In genomic region chr6:27388293-27389197, GRCh38 we compare ENCODE assay signal across 8 cellular contexts. TPM values are rescaled to one million over a fixed set of nuclear protein-coding genes. Genes with fewer than 3 reads are reported as not detected.
DNase-seq lines count a peak whose midpoint lies in the region; ATAC-seq and TF ChIP-seq lines count a peak whose summit lies in the region.

Gene ZNF391 (plus strand): TSS chr6:27388759. CDS start chr6:27400371, 11,612 bp downstream.

- H3K27ac ChIP-seq in KOPT-K1 (ENCODE audit: low read depth, low read length, poor library complexity, severe bottlenecking) (peak within 1 kb of the TSS; percentile 82), SJSA1 (no peak within 1 kb of the TSS), testis (peak within 1 kb of the TSS; percentile 56 to 76)

- intact Hi-C loops in testis (cut with DNase I; ENCODE audit: low total_unique reads) = no loop called here

- H3K27me3 ChIP-seq in SJSA1 (replicated peaks) = no peaks in the 10 kb centered on the region
- H3K27me3 ChIP-seq in testis = no peaks in the 10 kb centered on the region

- TF ChIP-seq CTCF in omental fat pad (IDR thresholded peaks at IDR 0.05) (no peak), testis (IDR thresholded peaks at IDR 0.05) (no peak)

- 0 to 2% methylated on average over 36 to 44 of the region's 49 CpGs for WGBS in testis, 2 donors

- ATAC-seq in GM21786 (IDR thresholded peaks at IDR 0.05; ENCODE audit: unreplicated experiment) = peak; percentile 85
- ATAC-seq in omental fat pad (ENCODE audit: low FRiP score) = peak; percentile 95

- peak within 1 kb of the TSS; percentile 41 for H3K4me3 ChIP-seq in SJSA1
- peak within 1 kb of the TSS; percentile 58 to 78 for H3K4me3 ChIP-seq in testis

- no peak for TF ChIP-seq POLR2A in testis (IDR thresholded peaks at IDR 0.05)

- H3K4me1 ChIP-seq in SJSA1 (replicated peaks) (no peaks in the 10 kb centered on the region), testis (no peaks in the 10 kb centered on the region)

- no peaks in the 10 kb centered on the region for H3K36me3 ChIP-seq in KOPT-K1 (ENCODE audit: insufficient read depth, low read length)
- no peaks in the 10 kb centered on the region for H3K36me3 ChIP-seq in SJSA1
- H3K36me3 ChIP-seq in testis (ENCODE audit: low read depth, missing control alignments) = no peaks in the 10 kb centered on the region

- peaks cover 6% of the 10 kb centered on the region for H3K9me3 ChIP-seq in KOPT-K1 (ENCODE audit: insufficient read depth, low read length, poor library complexity, severe bottlenecking)
- H3K9me3 ChIP-seq in SJSA1 (replicated peaks) = peaks cover 4% of the 10 kb centered on the region; the same call in 1 of the 2 replicates
- H3K9me3 ChIP-seq in testis = no peaks in the 10 kb centered on the region

- DNase-seq in ELF-1 (ENCODE audit: low read depth, low spot score) (peak; percentile 93), SJSA1 (ENCODE audit: low read depth in 1 of 2, low spot score in 2 of 2) (peak; percentile 52 to 55), glomerular endothelial cell (ENCODE audit: extremely low read depth, low read depth, low spot score) (peak; percentile 54), omental fat pad (ENCODE audit: low spot score) (peak; percentile 48), testis (peak; percentile 92)
- DNase-seq in activated naive CD4-positive, alpha-beta T cell treated with anti-CD3 and anti-CD28 coated beads, Interleukin-2, amount 50 U/mL, for 16 hours = peak; percentile 72

RNA-seq across cellular contexts. Expression of gene ZNF391, which starts in this region (rescaled TPM):
- 0.63 TPM in 1 of 2 replicates, not detected in the other for total RNA-seq in SJSA1 (2014; rRNA removed; shearing (Covaris generic))
- total RNA-seq in glomerular endothelial cell (0.53 and 1.3 TPM in 2 replicates), omental fat pad (1 to 10 TPM in 3 of 4 donors, under 1 TPM in 1; 0.60 to 4.5 (median 1.7) TPM), testis (10 to 100 TPM; 11.8 to 12.5 TPM)
- 13.1 TPM for polyA plus RNA-seq in testis (ENCODE audit: insufficient read depth, low read depth, low replicate concordance)

Comparison
In these comparisons a context has a peak if more than half of its experiments do, and no peak if none do; other contexts are left out.
1. Peak in DNase-seq and H3K4me3 ChIP-seq in SJSA1; RNA of the gene not detected or under 1 TPM.